ENCODE assay signal across 8 cellular contexts in genomic region chr3:128794788-128795649, GRCh38.
DNase-seq lines count a peak whose midpoint lies in the region; ATAC-seq lines count a peak whose summit lies in the region.

No MANE protein-coding gene starts in this region.

- H3K27me3 Mint-ChIP-seq in memory B cell, result no peaks in the 10 kb centered on the region
- no peaks in the 10 kb centered on the region for H3K27me3 Mint-ChIP-seq in stimulated activated naive B cell treated with anti-CD40 and anti-IgM and Interleukin-4, amounts not matched to agents 10 μg/mL and 1 μg/mL and 100 μg/mL, for 72 hours

- H3K9me3 Mint-ChIP-seq in memory B cell, result no peaks in the 10 kb centered on the region
- no peaks in the 10 kb centered on the region for H3K9me3 Mint-ChIP-seq in stimulated activated naive B cell treated with anti-CD40 and anti-IgM and Interleukin-4, amounts not matched to agents 10 μg/mL and 1 μg/mL and 100 μg/mL, for 72 hours

- H3K27ac Mint-ChIP-seq in memory B cell, result peak overlapping the region; percentile 16
- H3K27ac Mint-ChIP-seq in stimulated activated naive B cell treated with anti-CD40 and anti-IgM and Interleukin-4, amounts not matched to agents 10 μg/mL and 1 μg/mL and 100 μg/mL, for 72 hours, result peak overlapping the region; percentile 85

- DNase-seq in Ammon's horn (ENCODE audit: low spot score) (peak; percentile 84), NCI-H510A (lab: John Stamatoyannopoulos, UW) (peak; percentile 8), ecto neural progenitor cell (ENCODE audit: low spot score) (peak; percentile 65), memory B cell (ENCODE audit: low spot score in 2 of 2) (peak; percentile 61 to 71)
- peak; percentile 50 for DNase-seq in activated CD4-positive, alpha-beta T cell treated with anti-CD3 and anti-CD28 coated beads, Interleukin-2, amount 50 U/mL, for 1 hour
- DNase-seq in stimulated activated naive B cell treated with anti-CD40 and anti-IgM and Interleukin-4, amounts not matched to agents 10 μg/mL and 1 μg/mL and 100 μg/mL, for 72 hours, result peak; percentile 46

- no peak overlapping the region for H3K4me3 Mint-ChIP-seq in memory B cell
- H3K4me3 Mint-ChIP-seq in stimulated activated naive B cell treated with anti-CD40 and anti-IgM and Interleukin-4, amounts not matched to agents 10 μg/mL and 1 μg/mL and 100 μg/mL, for 72 hours, result peak overlapping the region; percentile 46 to 62

- ATAC-seq in GM18868 (IDR thresholded peaks at IDR 0.05; ENCODE audit: unreplicated experiment) (peak; percentile 89), HG03280 (IDR thresholded peaks at IDR 0.05; ENCODE audit: unreplicated experiment) (peak; percentile 69), memory B cell (ENCODE audit: low read depth) (peak; percentile 99)
- ATAC-seq in stimulated activated naive B cell treated with anti-CD40 and anti-IgM and Interleukin-4, amounts not matched to agents 10 μg/mL and 1 μg/mL and 100 μg/mL, for 72 hours (replicated peaks), result peak; percentile 84 to 90

- peaks cover 21% of the 10 kb centered on the region for H3K4me1 Mint-ChIP-seq in memory B cell
- peaks cover 50 to 89% of the 10 kb centered on the region in 2 donors for H3K4me1 Mint-ChIP-seq in stimulated activated naive B cell treated with anti-CD40 and anti-IgM and Interleukin-4, amounts not matched to agents 10 μg/mL and 1 μg/mL and 100 μg/mL, for 72 hours

- peaks cover 18% of the 10 kb centered on the region for H3K36me3 Mint-ChIP-seq in memory B cell
- H3K36me3 Mint-ChIP-seq in stimulated activated naive B cell treated with anti-CD40 and anti-IgM and Interleukin-4, amounts not matched to agents 10 μg/mL and 1 μg/mL and 100 μg/mL, for 72 hours, result peaks cover 32 to 62% of the 10 kb centered on the region in 2 donors

Comparison
In these comparisons a context has a peak if more than half of its experiments do, and no peak if none do; other contexts are left out.
1. Peak in every context shown above with its lines: DNase-seq and ATAC-seq.
2. DNase-seq: peak in every context shown above with its lines; median percentile 84 in Ammon's horn; 66 in memory B cell; 65 in ecto neural progenitor cell; 50 in activated CD4-positive, alpha-beta T cell treated with anti-CD3 and anti-CD28 coated beads, Interleukin-2, amount 50 U/mL, for 1 hour; 46 in stimulated activated naive B cell treated with anti-CD40 and anti-IgM and Interleukin-4, amounts not matched to agents 10 μg/mL and 1 μg/mL and 100 μg/mL, for 72 hours; 8 in NCI-H510A.